In genomic region chrX:71719195-71719594, GRCh38 we compare ENCODE assay signal across 6 cellular contexts. TPM values are rescaled to one million over a fixed set of nuclear protein-coding genes. Genes with fewer than 3 reads are reported as not detected.
"Had no signal": no experiment of that assay in that cellular context is flagged by ENCODE, and none has a peak within 500 bp of the region (broad histone marks: within the 10 kb centered on the region; RNA-seq: fewer than 3 reads in every experiment).

No MANE protein-coding gene starts in this region.

RNA-seq across cellular contexts. Expression of gene CXorf49, which starts 1.1 kb away (rescaled TPM):
- total RNA-seq: activated T-cell treated with anti-CD3 and anti-CD28 coated beads, Interleukin-2, amount 50 U/mL, for 72 hours; activated T-helper 2 cell treated with anti-CD3 and anti-CD28 coated beads, Interferon-gamma antibody, Interleukin-2, Interleukin-4, amounts not matched to agents 10 μg/mL and 5 μg/mL and 100 μg/mL, durations not matched to agents 14 hours and 24 hours and 36 hours; astrocyte; IMR-90; Peyer's patch; SK-MEL-5 had no signal
- polyA plus RNA-seq: IMR-90 had no signal

RNA-seq across cellular contexts. Expression of gene CXorf49B, which starts 44.0 kb away (rescaled TPM):
- total RNA-seq: activated T-cell treated with anti-CD3 and anti-CD28 coated beads, Interleukin-2, amount 50 U/mL, for 72 hours; activated T-helper 2 cell treated with anti-CD3 and anti-CD28 coated beads, Interferon-gamma antibody, Interleukin-2, Interleukin-4, amounts not matched to agents 10 μg/mL and 5 μg/mL and 100 μg/mL, durations not matched to agents 14 hours and 24 hours and 36 hours; astrocyte; IMR-90; Peyer's patch; SK-MEL-5 had no signal
- polyA plus RNA-seq: IMR-90 had no signal
